ENCODE assay signal across 1 cellular context in genomic region chr17:39863918-39864746, GRCh38.
TF ChIP-seq lines count a peak whose summit lies in the region.

Gene IKZF3, minus strand, starts transcription at chr17:39864312. Its CDS starts 186 bp downstream, at chr17:39864126.

TF ChIP-seq in HepG2, 621 proteins besides CTCF, POLR2A, EP300 and RAD21 (continued from another document and continues in another):
- TF ChIP-seq ARID4A (CRISPR knock-in tag; IDR thresholded peaks at IDR 0.05; ENCODE audit: borderline replicate concordance), result peak; percentile 85
- TF ChIP-seq ZIK1 (CRISPR knock-in tag; IDR thresholded peaks at IDR 0.05; ENCODE audit: borderline replicate concordance, low read depth), result peak; percentile 98
- TF ChIP-seq ZNF781 (CRISPR knock-in tag; IDR thresholded peaks at IDR 0.05; ENCODE audit: borderline replicate concordance, not compliant biosample characterization), result peak; percentile 96
- peak; percentile 98 for TF ChIP-seq ZGPAT (CRISPR knock-in tag; IDR thresholded peaks at IDR 0.05)
- no peak for TF ChIP-seq HDAC6 (IDR thresholded peaks at IDR 0.05; ENCODE audit: low read depth, low read length)
- peak; percentile 76; the same call in 1 of the 2 replicates for TF ChIP-seq ZBTB4 (CRISPR knock-in tag; IDR thresholded peaks at IDR 0.05; ENCODE audit: borderline replicate concordance)
- TF ChIP-seq ZMYM4 (CRISPR knock-in tag; IDR thresholded peaks at IDR 0.05), result peak; percentile 72
- TF ChIP-seq KLF15 (CRISPR knock-in tag; IDR thresholded peaks at IDR 0.05; ENCODE audit: borderline replicate concordance), result peak; percentile 92
- TF ChIP-seq ZNF570 (CRISPR knock-in tag; IDR thresholded peaks at IDR 0.05; ENCODE audit: borderline replicate concordance), result 0 out of 2 replicates have a peak, but pooled peaks have one; percentile 74
- TF ChIP-seq ZNF276 (CRISPR knock-in tag; IDR thresholded peaks at IDR 0.05; ENCODE audit: low read depth), result peak; percentile 97
- no peak for TF ChIP-seq PAWR (CRISPR knock-in tag; IDR thresholded peaks at IDR 0.05; ENCODE audit: borderline replicate concordance)
- TF ChIP-seq KLF12 (CRISPR knock-in tag; IDR thresholded peaks at IDR 0.05; ENCODE audit: borderline replicate concordance), result peak; percentile 95; the same call in 1 of the 2 replicates
- TF ChIP-seq ZBTB39 (CRISPR knock-in tag; IDR thresholded peaks at IDR 0.05), result peak; percentile 95
- 0 out of 2 replicates have a peak, but pooled peaks have one; percentile 89 for TF ChIP-seq KIAA2018 (CRISPR knock-in tag; IDR thresholded peaks at IDR 0.05; ENCODE audit: borderline replicate concordance)
- peak; percentile 40; the same call in 1 of the 2 replicates for TF ChIP-seq TAF1 (CRISPR knock-in tag; IDR thresholded peaks at IDR 0.05)
- peak; percentile 93 for TF ChIP-seq ZNF576 (CRISPR knock-in tag; IDR thresholded peaks at IDR 0.05)
- TF ChIP-seq REL (CRISPR knock-in tag; conservative IDR thresholded peaks at IDR 0.05), result peak; percentile 94
- TF ChIP-seq PLSCR1 (CRISPR knock-in tag; IDR thresholded peaks at IDR 0.05; ENCODE audit: borderline replicate concordance), result no peak; the same call in 1 of the 2 replicates
